27 cellular contexts compared by ENCODE assay signal in the genomic region with DNA sequence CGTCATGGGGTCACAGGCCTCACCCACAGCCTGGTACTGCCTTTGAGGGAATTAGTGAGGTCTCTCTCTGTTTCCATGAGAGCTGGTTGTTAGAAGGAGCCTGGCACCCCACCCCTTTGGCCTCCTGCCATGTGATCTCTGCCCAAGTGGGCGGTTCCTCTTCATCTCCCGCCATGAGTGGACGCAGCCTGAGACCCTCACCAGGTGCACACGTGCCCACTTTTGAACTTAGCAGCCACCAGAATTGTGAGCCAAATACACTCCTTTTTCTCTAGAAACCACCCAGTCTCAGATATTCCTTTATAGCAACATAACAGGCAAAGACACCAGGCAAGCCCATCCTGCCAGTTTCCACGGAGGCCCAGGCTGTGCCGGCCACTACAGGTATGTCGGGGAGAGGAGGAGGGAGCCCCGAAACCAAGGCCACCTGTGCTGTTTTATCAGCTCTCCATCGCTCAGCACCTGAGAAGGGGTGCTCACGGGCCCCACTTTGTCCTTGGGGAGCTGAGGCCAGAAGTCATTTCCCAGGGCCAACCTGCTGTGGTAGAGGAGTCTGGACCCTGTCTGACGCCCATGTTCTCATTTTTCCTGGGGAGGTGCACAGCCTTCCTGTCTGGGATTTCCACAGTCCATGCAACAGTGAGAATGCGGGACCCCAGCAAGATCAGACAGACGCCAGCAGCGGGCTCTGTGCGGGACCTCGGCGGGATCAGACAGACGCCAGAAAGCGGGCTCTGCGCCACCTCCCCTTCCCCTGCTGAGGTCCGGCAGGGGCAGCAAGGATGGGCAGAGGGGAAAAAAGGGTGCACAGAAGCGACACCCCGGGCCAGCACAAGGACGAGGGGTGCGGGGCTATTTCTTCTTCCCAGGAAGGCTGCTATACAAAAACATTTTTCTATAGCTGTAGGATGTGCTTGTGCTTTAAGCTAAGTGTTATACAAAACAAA.
A peak's percentile ranks its signal among the peaks of the same experiment; 100 is the strongest.
DNase-seq lines count a peak whose midpoint lies in the region; ATAC-seq, FAIRE-seq and TF ChIP-seq lines count a peak whose summit lies in the region.
"Had no signal": no experiment of that assay in that cellular context is flagged by ENCODE, and none has a peak within 500 bp of the region (broad histone marks: within the 10 kb centered on the region; RNA-seq: fewer than 3 reads in every experiment).

No MANE protein-coding gene starts in this region.

- peaks cover 16% of the 10 kb centered on the region for H3K4me1 Mint-ChIP-seq in T-helper 17 cell
- H3K4me1 Mint-ChIP-seq: activated T-helper 17 cell treated with anti-CD3 and anti-CD28 coated beads, Interleukin-2, amount 50 U/mL, for 72 hours had no signal

- no peak overlapping the region for H3K4me3 Mint-ChIP-seq in T-helper 17 cell
- H3K4me3 Mint-ChIP-seq: activated CD8-positive, alpha-beta memory T cell treated with anti-CD3 and anti-CD28 coated beads, Interleukin-2, amount 10 ng/mL, durations not matched to agents 7 days and 5 days; activated T-helper 17 cell treated with anti-CD3 and anti-CD28 coated beads, Interleukin-2, amount 50 U/mL, for 72 hours had no signal

- ATAC-seq in Right ventricle myocardium inferior (no peak), T-helper 17 cell (no peak), HG03108 (IDR thresholded peaks at IDR 0.05; ENCODE audit: unreplicated experiment) (no peak), GM19324 (IDR thresholded peaks at IDR 0.05; ENCODE audit: low FRiP score, unreplicated experiment) (no peak)
- ATAC-seq: esophagus mucosa, gastroesophageal sphincter, K562, sciatic nerve had no signal

- H3K27ac ChIP-seq in right atrium auricular region (no peak overlapping the region), kidney (ENCODE audit: low read depth in 2 of 2, low read length in 2 of 2) (no peak overlapping the region)
- H3K27ac ChIP-seq: gastroesophageal sphincter, parathyroid adenoma, Peyer's patch, SK-N-MC, thoracic aorta had no signal

- TF ChIP-seq CTCF in right atrium auricular region (IDR thresholded peaks at IDR 0.05) (no peak), kidney (IDR thresholded peaks at IDR 0.05; ENCODE audit: borderline replicate concordance, extremely low read depth, insufficient read depth) (no peak)

- H3K4me1 ChIP-seq in right atrium auricular region (peaks cover 0 to 17% of the 10 kb centered on the region in 2 donors), kidney (ENCODE audit: control insufficient read depth in 1 of 2, insufficient read depth in 1 of 2, low read depth in 1 of 2, low read length in 2 of 2) (no peaks in the 10 kb centered on the region)
- H3K4me1 ChIP-seq: gastroesophageal sphincter, parathyroid adenoma, Peyer's patch had no signal

- H3K9ac ChIP-seq in kidney (ENCODE audit: low read length in 2 of 2), result no peak overlapping the region
- H3K9ac ChIP-seq: GM23248, parathyroid adenoma had no signal

- peak overlapping the region; percentile 62 for H3K27ac Mint-ChIP-seq in T-helper 17 cell
- H3K27ac Mint-ChIP-seq: activated T-helper 17 cell treated with anti-CD3 and anti-CD28 coated beads, Interleukin-2, amount 50 U/mL, for 72 hours had no signal

- H3K9me3 ChIP-seq in right atrium auricular region (no peaks in the 10 kb centered on the region), T-helper 17 cell (ENCODE audit: control insufficient read depth, low read length, poor library complexity, severe bottlenecking) (no peaks in the 10 kb centered on the region), kidney (ENCODE audit: control insufficient read depth in 1 of 2, low read length in 2 of 2) (no peaks in the 10 kb centered on the region)
- H3K9me3 ChIP-seq: gastroesophageal sphincter, Peyer's patch, thoracic aorta had no signal

- no peaks in the 10 kb centered on the region for H3K27me3 ChIP-seq in right atrium auricular region
- H3K27me3 ChIP-seq: gastroesophageal sphincter, Peyer's patch had no signal

- H3K36me3 ChIP-seq in right atrium auricular region, result no peaks in the 10 kb centered on the region
- peaks cover 8 to 15% of the 10 kb centered on the region in 2 donors for H3K36me3 ChIP-seq in kidney (ENCODE audit: control insufficient read depth in 1 of 2, insufficient read depth in 2 of 2, low read length in 2 of 2)

- H3K4me3 ChIP-seq in right atrium auricular region (no peak overlapping the region), kidney (ENCODE audit: low read length in 2 of 2) (no peak overlapping the region)
- H3K4me3 ChIP-seq: gastroesophageal sphincter, GM23248, K562, Peyer's patch, SK-N-MC, thoracic aorta had no signal

- no peaks in the 10 kb centered on the region for H3K27me3 Mint-ChIP-seq in T-helper 17 cell
- H3K27me3 Mint-ChIP-seq: activated CD8-positive, alpha-beta memory T cell treated with anti-CD3 and anti-CD28 coated beads, Interleukin-2, amount 10 ng/mL, durations not matched to agents 7 days and 5 days; activated T-helper 17 cell treated with anti-CD3 and anti-CD28 coated beads, Interleukin-2, amount 50 U/mL, for 72 hours had no signal

- H3K36me3 Mint-ChIP-seq in T-helper 17 cell (ENCODE audit: low read depth), result peaks cover 8% of the 10 kb centered on the region

- peak; percentile 63 for DNase-seq in Right ventricle myocardium inferior (ENCODE audit: missing footprints)
- DNase-seq in right atrium auricular region (ENCODE audit: low spot score), result no peak
- no peak for DNase-seq in T-helper 17 cell
- DNase-seq in kidney, result peak; percentile 53
- DNase-seq in activated effector memory CD4-positive, alpha-beta T cell treated with Interleukin-2 at 50 U/mL for 16 hours, result no peak
- DNase-seq: activated CD4-positive, CD25-positive, alpha-beta regulatory T cell treated with anti-CD3 and anti-CD28 coated beads, Interleukin-2, amount 50 U/mL, for 72 hours; anterior cingulate cortex; caudate nucleus; DMS79; GM23248; kidney glomerular epithelial cell; NCI-H1694 treated with DMSO at 0.1 percent for 48 hours; NCI-H345; NK-92 treated with Interleukin-12 subunit alpha and Interleukin-12 subunit beta, amount 100 ng/mL, for 24 hours; Peyer's patch; stimulated activated CD4-positive, alpha-beta T cell treated with anti-CD3 and anti-CD28 coated beads, Interleukin-15, amount 100 ng/mL, for 24 hours had no signal

- intact Hi-C loops in Right ventricle myocardium inferior (cut with DNase I), result loop anchor here (10.0 kb wide), 1 partner anchor 324 kb away; no protein-coding TSS in a partner anchor
- intact Hi-C loops in kidney (cut with DNase I), result no loop called here

- FAIRE-seq in kidney (lab: Jason Lieb, UNC), result no peak
- FAIRE-seq: K562 had no signal

Comparison
In these comparisons a context has a peak if more than half of its experiments do, and no peak if none do; other contexts are left out.
1. DNase-seq: peak in Right ventricle myocardium inferior (single experiment) and kidney (single experiment); none in right atrium auricular region (single experiment), T-helper 17 cell (0 of 3) and activated effector memory CD4-positive, alpha-beta T cell treated with Interleukin-2 at 50 U/mL for 16 hours (single experiment).